In genomic region chr6:139374357-139375238, GRCh38 we compare ENCODE assay signal across 8 cellular contexts. TPM values are rescaled to one million over a fixed set of nuclear protein-coding genes. Genes with fewer than 3 reads are reported as not detected.
DNase-seq lines count a peak whose midpoint lies in the region; ATAC-seq, FAIRE-seq and TF ChIP-seq lines count a peak whose summit lies in the region.

Gene CITED2 (minus strand): TSS chr6:139374648. CDS start chr6:139373944, 704 bp downstream.

- TF ChIP-seq CTCF in GM13977 (IDR thresholded peaks at IDR 0.05; ENCODE audit: extremely low read depth, insufficient read depth, missing control alignments) = no peak

- H3K9me3 ChIP-seq in T-helper 17 cell (ENCODE audit: control insufficient read depth, low read length, poor library complexity, severe bottlenecking) = no peaks in the 10 kb centered on the region

- ATAC-seq in HG02870 (IDR thresholded peaks at IDR 0.05; ENCODE audit: unreplicated experiment) (peak; percentile 64), T-helper 17 cell (peak; percentile 72), left ventricle myocardium superior (peak; percentile 84)

- intact Hi-C loops in left ventricle myocardium superior (cut with micrococcal nuclease) = loop anchor here (5.0 to 10.0 kb wide), 3 partner anchors 510 to 1073 kb away; no protein-coding TSS in a partner anchor

- peaks cover 46% of the 10 kb centered on the region for H3K4me1 Mint-ChIP-seq in T-helper 17 cell

- H3K27me3 Mint-ChIP-seq in T-helper 17 cell = peaks cover 4% of the 10 kb centered on the region

- DNase-seq in GM13977 (ENCODE audit: low spot score) (peak; percentile 88), NCI-H146 treated with DMSO at 0.1 percent for 48 hours (lab: John Stamatoyannopoulos, UW; ENCODE audit: unreplicated experiment) (peak; percentile 94), T-helper 17 cell (peak; percentile 83 to 95 (median 87)), amygdala (lab: John Stamatoyannopoulos, UW) (peak; percentile 19 to 95 (median 84)), left ventricle myocardium superior (peak; percentile 95), pulmonary artery endothelial cell (ENCODE audit: low read depth, low spot score) (peak; percentile 85), urothelium cell line (ENCODE audit: low spot score) (peak; percentile 81)

- in situ Hi-C loops in GM13977 (cut with MboI; ENCODE audit: low pct_unique_long_range_greater_than_20kb, low sequenced_read_pairs, unreplicated experiment) = loop anchor here (25.0 kb wide), 2 partner anchors 513 to 562 kb away; no protein-coding TSS in a partner anchor

- peak within 1 kb of the TSS; percentile 100 for H3K4me3 Mint-ChIP-seq in T-helper 17 cell

- H3K27ac Mint-ChIP-seq in T-helper 17 cell = peak within 1 kb of the TSS; percentile 100

- H3K36me3 Mint-ChIP-seq in T-helper 17 cell (ENCODE audit: low read depth) = peaks cover 7% of the 10 kb centered on the region

- FAIRE-seq in urothelium cell line (lab: Jason Lieb, UNC) = no peak

RNA-seq across cellular contexts. Expression of gene CITED2, which starts in this region (rescaled TPM):
- total RNA-seq in T-helper 17 cell (100 to 1,000 TPM; 156 to 170 TPM), left ventricle myocardium superior (172 TPM), pulmonary artery endothelial cell (44.4 and 52.2 TPM in 2 replicates)

Comparison
In these comparisons a context has a peak if more than half of its experiments do, and no peak if none do; other contexts are left out.
1. Peak in every context shown above with its lines: DNase-seq and ATAC-seq.